Comparison of ENCODE assay signal across 11 cellular contexts in the genomic region with DNA sequence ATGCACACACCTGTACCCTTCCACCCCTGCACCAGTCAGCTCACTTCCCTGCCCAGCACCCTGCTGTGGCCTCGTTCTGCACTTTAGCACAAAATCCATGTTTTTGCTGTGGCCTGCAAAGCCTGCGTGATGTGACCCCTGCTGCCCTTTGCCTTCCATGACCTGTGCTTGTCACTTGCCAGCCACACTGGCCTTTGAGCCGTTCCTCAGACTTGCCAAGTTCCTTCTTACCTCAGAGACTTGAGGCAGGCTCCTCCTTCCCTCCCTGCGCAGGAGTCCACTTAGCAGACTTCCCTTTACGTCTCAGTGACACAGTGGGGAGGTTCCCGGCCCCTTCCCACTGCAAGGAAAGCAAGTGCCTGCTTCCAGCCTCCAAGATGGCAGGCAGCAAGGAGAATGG.
"Had no signal": no experiment of that assay in that cellular context is flagged by ENCODE, and none has a peak within 500 bp of the region (broad histone marks: within the 10 kb centered on the region; RNA-seq: fewer than 3 reads in every experiment).

No MANE protein-coding gene starts in this region.

- ATAC-seq: heart left ventricle; left colon; naive thymus-derived CD4-positive, alpha-beta T cell; stimulated activated naive CD8-positive, alpha-beta T cell treated with anti-CD3 and anti-CD28 coated beads, Interleukin-15, amount 100 ng/mL, for 72 hours had no signal

- H3K9me3 Mint-ChIP-seq: activated CD4-positive, alpha-beta T cell treated with anti-CD3 and anti-CD28 coated beads, Interleukin-2, amount 10 ng/mL, durations not matched to agents 7 days and 5 days; activated naive CD4-positive, alpha-beta T cell treated with anti-CD3 and anti-CD28 coated beads for 36 hours; immature natural killer cell; stimulated activated naive CD8-positive, alpha-beta T cell treated with anti-CD3 and anti-CD28 coated beads, Interleukin-15, amount 100 ng/mL, for 72 hours had no signal

- H3K27ac Mint-ChIP-seq: activated CD4-positive, alpha-beta T cell treated with anti-CD3 and anti-CD28 coated beads, Interleukin-2, amount 10 ng/mL, durations not matched to agents 7 days and 5 days; activated naive CD4-positive, alpha-beta T cell treated with anti-CD3 and anti-CD28 coated beads for 36 hours had no signal

- H3K4me3 Mint-ChIP-seq: activated CD4-positive, alpha-beta T cell treated with anti-CD3 and anti-CD28 coated beads, Interleukin-2, amount 10 ng/mL, durations not matched to agents 7 days and 5 days; activated naive CD4-positive, alpha-beta T cell treated with anti-CD3 and anti-CD28 coated beads for 36 hours; immature natural killer cell; naive thymus-derived CD4-positive, alpha-beta T cell; stimulated activated naive CD8-positive, alpha-beta T cell treated with anti-CD3 and anti-CD28 coated beads, Interleukin-15, amount 100 ng/mL, for 72 hours had no signal

- H3K4me1 Mint-ChIP-seq: activated CD4-positive, alpha-beta T cell treated with anti-CD3 and anti-CD28 coated beads, Interleukin-2, amount 10 ng/mL, durations not matched to agents 7 days and 5 days; immature natural killer cell had no signal

- H3K27me3 Mint-ChIP-seq: activated CD4-positive, alpha-beta T cell treated with anti-CD3 and anti-CD28 coated beads, Interleukin-2, amount 10 ng/mL, durations not matched to agents 7 days and 5 days; naive thymus-derived CD4-positive, alpha-beta T cell; stimulated activated naive CD8-positive, alpha-beta T cell treated with anti-CD3 and anti-CD28 coated beads, Interleukin-15, amount 100 ng/mL, for 72 hours had no signal

- DNase-seq: activated CD4-positive, alpha-beta T cell treated with anti-CD3 and anti-CD28 coated beads, Interleukin-2, amount 10 ng/mL, durations not matched to agents 7 days and 5 days; activated naive CD4-positive, alpha-beta T cell treated with anti-CD3 and anti-CD28 coated beads for 36 hours; dermis blood vessel endothelial cell; heart left ventricle; immature natural killer cell; left colon; mammary epithelial cell; naive thymus-derived CD4-positive, alpha-beta T cell; stimulated activated naive CD8-positive, alpha-beta T cell treated with anti-CD3 and anti-CD28 coated beads, Interleukin-15, amount 100 ng/mL, for 72 hours; SW 1271; upper lobe of left lung had no signal
